27 cellular contexts compared by ENCODE assay signal in the genomic region with DNA sequence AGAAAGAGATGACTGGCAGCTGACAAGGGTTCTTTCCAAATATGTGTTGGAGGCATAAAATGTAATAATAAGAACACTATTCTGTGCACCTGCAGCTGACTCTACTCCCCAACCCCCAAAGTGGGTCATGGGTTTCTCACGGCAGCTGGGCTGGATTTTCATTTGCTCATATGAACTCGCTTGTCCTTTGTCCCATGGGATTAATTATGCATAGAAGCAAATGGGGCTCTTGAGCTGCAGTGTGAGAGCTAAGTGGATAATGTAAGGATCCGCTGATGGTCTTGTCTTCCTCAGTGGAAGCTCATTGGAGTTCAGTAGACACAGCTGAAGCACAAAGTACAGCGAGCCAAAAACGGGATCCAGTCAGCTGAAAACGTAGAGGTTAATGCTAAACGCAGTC. TPM values are rescaled to one million over a fixed set of nuclear protein-coding genes. Genes with fewer than 3 reads are reported as not detected.
A peak's percentile ranks its signal among the peaks of the same experiment; 100 is the strongest.
DNase-seq lines count a peak whose midpoint lies in the region; ATAC-seq and TF ChIP-seq lines count a peak whose summit lies in the region.
"Had no signal": no experiment of that assay in that cellular context is flagged by ENCODE, and none has a peak within 500 bp of the region (broad histone marks: within the 10 kb centered on the region; RNA-seq: fewer than 3 reads in every experiment).

No MANE protein-coding gene starts in this region.

- H3K27me3 Mint-ChIP-seq in glutamatergic neuron (ENCODE audit: unreplicated experiment) = no peaks in the 10 kb centered on the region
- H3K27me3 Mint-ChIP-seq: activated CD4-positive, alpha-beta memory T cell treated with anti-CD3 and anti-CD28 coated beads, Interleukin-2, amount 10 ng/mL, durations not matched to agents 7 days and 5 days; central memory CD8-positive, alpha-beta T cell; stimulated activated memory B cell treated with anti-CD40 and anti-IgM and Interleukin-4, amounts not matched to agents 10 μg/mL and 1 μg/mL and 100 μg/mL, for 72 hours had no signal

- H3K9me3 Mint-ChIP-seq in glutamatergic neuron (ENCODE audit: unreplicated experiment) = peaks cover 7% of the 10 kb centered on the region
- H3K9me3 Mint-ChIP-seq: activated CD4-positive, alpha-beta memory T cell treated with anti-CD3 and anti-CD28 coated beads, Interleukin-2, amount 10 ng/mL, durations not matched to agents 7 days and 5 days; activated naive CD4-positive, alpha-beta T cell treated with anti-CD3 and anti-CD28 coated beads for 36 hours; activated T-helper 1 cell treated with anti-CD3 and anti-CD28 coated beads, Interleukin-12 subunit alpha, Interleukin-12 subunit beta, Interleukin-2, Interleukin-4 antibody, amounts not matched to agents 30 ng/mL and 10 ng/mL and 1 ng/mL, durations not matched to agents 14 hours and 24 hours and 36 hours; CD14-positive monocyte; central memory CD8-positive, alpha-beta T cell; HFFc6; nephron; stimulated activated memory B cell treated with anti-CD40 and anti-IgM and Interleukin-4, amounts not matched to agents 10 μg/mL and 1 μg/mL and 100 μg/mL, for 72 hours had no signal

- ATAC-seq in HG02678 (IDR thresholded peaks at IDR 0.05; ENCODE audit: unreplicated experiment) = no peak
- ATAC-seq: gastrocnemius medialis; stimulated activated memory B cell treated with anti-CD40 and anti-IgM and Interleukin-4, amounts not matched to agents 10 μg/mL and 1 μg/mL and 100 μg/mL, for 72 hours had no signal

- peak overlapping the region; percentile 47 for H3K4me3 Mint-ChIP-seq in glutamatergic neuron (ENCODE audit: unreplicated experiment)
- H3K4me3 Mint-ChIP-seq: activated CD4-positive, alpha-beta memory T cell treated with anti-CD3 and anti-CD28 coated beads, Interleukin-2, amount 10 ng/mL, durations not matched to agents 7 days and 5 days; activated naive CD4-positive, alpha-beta T cell treated with anti-CD3 and anti-CD28 coated beads for 36 hours; activated T-helper 1 cell treated with anti-CD3 and anti-CD28 coated beads, Interleukin-12 subunit alpha, Interleukin-12 subunit beta, Interleukin-2, Interleukin-4 antibody, amounts not matched to agents 30 ng/mL and 10 ng/mL and 1 ng/mL, durations not matched to agents 14 hours and 24 hours and 36 hours; CD14-positive monocyte; central memory CD8-positive, alpha-beta T cell; HFFc6; nephron; stimulated activated memory B cell treated with anti-CD40 and anti-IgM and Interleukin-4, amounts not matched to agents 10 μg/mL and 1 μg/mL and 100 μg/mL, for 72 hours had no signal

- peaks cover 3% of the 10 kb centered on the region for H3K36me3 Mint-ChIP-seq in glutamatergic neuron (ENCODE audit: unreplicated experiment)

- no peak for TF ChIP-seq CTCF in glutamatergic neuron (IDR thresholded peaks at IDR 0.05; ENCODE audit: partially characterized antibody, unreplicated experiment)

- H3K4me1 Mint-ChIP-seq in glutamatergic neuron (ENCODE audit: low read depth, unreplicated experiment) = peaks cover 33% of the 10 kb centered on the region
- H3K4me1 Mint-ChIP-seq: activated CD4-positive, alpha-beta memory T cell treated with anti-CD3 and anti-CD28 coated beads, Interleukin-2, amount 10 ng/mL, durations not matched to agents 7 days and 5 days; CD14-positive monocyte; central memory CD8-positive, alpha-beta T cell; nephron; stimulated activated memory B cell treated with anti-CD40 and anti-IgM and Interleukin-4, amounts not matched to agents 10 μg/mL and 1 μg/mL and 100 μg/mL, for 72 hours had no signal

- H3K27ac Mint-ChIP-seq in glutamatergic neuron (ENCODE audit: unreplicated experiment) = peak overlapping the region; percentile 81
- H3K27ac Mint-ChIP-seq: activated CD4-positive, alpha-beta memory T cell treated with anti-CD3 and anti-CD28 coated beads, Interleukin-2, amount 10 ng/mL, durations not matched to agents 7 days and 5 days; activated naive CD4-positive, alpha-beta T cell treated with anti-CD3 and anti-CD28 coated beads for 36 hours; activated T-helper 1 cell treated with anti-CD3 and anti-CD28 coated beads, Interleukin-12 subunit alpha, Interleukin-12 subunit beta, Interleukin-2, Interleukin-4 antibody, amounts not matched to agents 30 ng/mL and 10 ng/mL and 1 ng/mL, durations not matched to agents 14 hours and 24 hours and 36 hours; CD14-positive monocyte; HFFc6; nephron; stimulated activated memory B cell treated with anti-CD40 and anti-IgM and Interleukin-4, amounts not matched to agents 10 μg/mL and 1 μg/mL and 100 μg/mL, for 72 hours had no signal

- DNase-seq in D341Med (ENCODE audit: low spot score) = peak; percentile 65
- DNase-seq in NCI-H187 (lab: John Stamatoyannopoulos, UW) = peak; percentile 58 to 93
- peak; percentile 13 for DNase-seq in NCI-H69 (lab: John Stamatoyannopoulos, UW)
- DNase-seq in glutamatergic neuron = peak; percentile 29
- DNase-seq in GDM1 (lab: John Stamatoyannopoulos, UW) = no peak
- no peak for DNase-seq in T1000 (lab: John Stamatoyannopoulos, UW)
- DNase-seq in NCI-H146 treated with DMSO at 0.1 percent for 48 hours (lab: John Stamatoyannopoulos, UW; ENCODE audit: unreplicated experiment) = no peak
- DNase-seq: activated CD4-positive, alpha-beta memory T cell treated with anti-CD3 and anti-CD28 coated beads, Interleukin-2, amount 10 ng/mL, durations not matched to agents 7 days and 5 days; activated CD4-positive, alpha-beta T cell treated with anti-CD3 and anti-CD28 coated beads for 1 hour; activated CD8-positive, alpha-beta memory T cell treated with anti-CD3 and anti-CD28 coated beads, Interleukin-2, amount 50 U/mL, for 4 hours; activated naive CD4-positive, alpha-beta T cell treated with anti-CD3 and anti-CD28 coated beads for 36 hours; Calu3; dermis blood vessel endothelial cell; DND-41; gastrocnemius medialis; HFFc6; mammary epithelial cell; NCI-H526 treated with DMSO at 0.1 percent for 48 hours; Peyer's patch; SHP77; T-helper 2 cell had no signal

RNA-seq across cellular contexts. Expression of a gene that starts 46.3 kb away (rescaled TPM):
- total RNA-seq in glutamatergic neuron (ENCODE audit: unreplicated experiment) = 7.6 TPM

Comparison
In these comparisons a context has a peak if more than half of its experiments do, and no peak if none do; other contexts are left out.
1. DNase-seq: peak in D341Med (single experiment), NCI-H187 (2 of 2), NCI-H69 (single experiment) and glutamatergic neuron (single experiment); none in GDM1 (single experiment), T1000 (single experiment) and NCI-H146 treated with DMSO at 0.1 percent for 48 hours (single experiment).